Comparison of ENCODE assay signal across 25 cellular contexts in the genomic region with DNA sequence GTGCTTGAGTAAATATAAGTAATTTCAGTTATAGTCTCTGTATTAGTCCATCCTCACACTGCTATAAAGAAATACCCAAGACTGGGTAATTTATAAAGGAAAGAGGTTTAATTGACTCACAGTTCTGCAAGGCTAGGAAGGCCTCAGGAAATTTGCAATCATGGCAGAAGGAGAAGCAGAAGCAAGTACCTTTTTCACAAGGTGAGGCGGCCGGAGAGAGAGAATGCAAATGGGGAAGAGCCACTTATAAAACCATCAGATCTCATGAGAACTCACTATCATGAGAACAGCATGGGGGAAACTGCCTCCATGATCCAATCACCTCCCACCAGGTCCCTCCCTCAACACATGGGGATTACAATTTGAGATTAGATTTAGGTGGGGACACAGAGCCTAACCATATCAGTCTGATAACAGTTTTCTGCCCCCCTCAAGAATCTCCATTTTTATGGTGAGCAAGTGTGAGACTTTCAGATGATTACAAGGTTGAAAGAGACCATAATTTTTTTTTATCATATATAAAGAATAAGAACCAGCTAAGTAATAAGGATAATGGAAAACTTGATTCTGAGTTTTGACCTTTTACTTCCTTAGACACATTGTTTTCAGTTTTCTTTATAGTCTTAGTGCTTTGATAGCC. TPM values are rescaled to one million over a fixed set of nuclear protein-coding genes. Genes with fewer than 3 reads are reported as not detected.
DNase-seq lines count a peak whose midpoint lies in the region; ATAC-seq and TF ChIP-seq lines count a peak whose summit lies in the region.
"Had no signal": no experiment of that assay in that cellular context is flagged by ENCODE, and none has a peak within 500 bp of the region (broad histone marks: within the 10 kb centered on the region; RNA-seq: fewer than 3 reads in every experiment).

No MANE protein-coding gene starts in this region.

- H3K4me1 ChIP-seq in endodermal cell (ENCODE audit: control insufficient read depth, insufficient read depth, low read length) (no peaks in the 10 kb centered on the region), right lobe of liver (peaks cover 0 to 7% (median 0%) of the 10 kb centered on the region in 4 donors)
- H3K4me1 ChIP-seq: prostate gland had no signal

- TF ChIP-seq CTCF in endodermal cell (conservative IDR thresholded peaks at IDR 0.05), result no peak
- TF ChIP-seq CTCF in right lobe of liver (IDR thresholded peaks at IDR 0.05), result no peak

- peaks cover 45% of the 10 kb centered on the region for H3K36me3 Mint-ChIP-seq in activated T-cell treated with anti-CD3 and anti-CD28 coated beads, Interleukin-2, amount 50 U/mL, for 24 hours (ENCODE audit: low read depth)
- H3K36me3 Mint-ChIP-seq in endodermal cell (ENCODE audit: low read depth), result peaks cover 8% of the 10 kb centered on the region
- peaks cover 43% of the 10 kb centered on the region for H3K36me3 Mint-ChIP-seq in stimulated activated naive CD8-positive, alpha-beta T cell treated with anti-CD3 and anti-CD28 coated beads, Interleukin-15, Interleukin-2, amounts not matched to agents 100 ng/mL and 50 ng/mL, for 24 hours (ENCODE audit: low read depth)

- no peak overlapping the region for H3K9ac ChIP-seq in endodermal cell (ENCODE audit: extremely low read depth, low read length, poor library complexity, severe bottlenecking)

- DNase-seq in activated T-cell treated with anti-CD3 and anti-CD28 coated beads, Interleukin-2, amount 50 U/mL, for 24 hours, result no peak
- no peak for DNase-seq in activated T-cell treated with anti-CD3 and anti-CD28 coated beads, Interleukin-2, amount 50 U/mL, for 48 hours
- DNase-seq in OCI-M1 (lab: John Stamatoyannopoulos, UW), result peak; percentile 28
- DNase-seq in endodermal cell, result peak; percentile 53
- DNase-seq in right lobe of liver, result no peak
- DNase-seq in iPS-NIHi7 (ENCODE audit: extremely low spot score), result no peak
- no peak for DNase-seq in left cardiac atrium
- DNase-seq: activated CD4-positive, alpha-beta T cell treated with anti-CD3 and anti-CD28 coated beads, Interleukin-2, amount 50 U/mL, for 48 hours; activated naive CD4-positive, alpha-beta T cell treated with anti-CD3 and anti-CD28 coated beads, Interleukin-2, amount 50 U/mL, for 16 hours; BE2C; cerebellar nuclear complex; COR-L47; IMR-90; kidney glomerular epithelial cell; NCI-H2081 treated with DMSO at 0.1 percent for 48 hours; NCI-H774 had no signal

- H3K4me1 Mint-ChIP-seq in activated T-cell treated with anti-CD3 and anti-CD28 coated beads, Interleukin-2, amount 50 U/mL, for 24 hours (ENCODE audit: low read depth), result peaks cover 85% of the 10 kb centered on the region
- H3K4me1 Mint-ChIP-seq in endodermal cell, result peaks cover 57% of the 10 kb centered on the region
- H3K4me1 Mint-ChIP-seq in stimulated activated naive CD8-positive, alpha-beta T cell treated with anti-CD3 and anti-CD28 coated beads, Interleukin-15, Interleukin-2, amounts not matched to agents 100 ng/mL and 50 ng/mL, for 24 hours (ENCODE audit: low read depth), result peaks cover 95% of the 10 kb centered on the region

- ATAC-seq in right lobe of liver (no peak), left cardiac atrium (no peak)
- ATAC-seq: HCT116, Right ventricle myocardium inferior had no signal

- H3K27me3 ChIP-seq in endodermal cell (ENCODE audit: control insufficient read depth, insufficient read depth, low read length, poor library complexity, severe bottlenecking), result no peaks in the 10 kb centered on the region
- H3K27me3 ChIP-seq in right lobe of liver, result no peaks in the 10 kb centered on the region
- H3K27me3 ChIP-seq: BE2C had no signal

- no peak for TF ChIP-seq POLR2A in right lobe of liver (IDR thresholded peaks at IDR 0.05)

- no peaks in the 10 kb centered on the region for H3K27me3 Mint-ChIP-seq in activated T-cell treated with anti-CD3 and anti-CD28 coated beads, Interleukin-2, amount 50 U/mL, for 24 hours
- H3K27me3 Mint-ChIP-seq in endodermal cell (ENCODE audit: insufficient read depth), result no peaks in the 10 kb centered on the region
- H3K27me3 Mint-ChIP-seq in stimulated activated naive CD8-positive, alpha-beta T cell treated with anti-CD3 and anti-CD28 coated beads, Interleukin-15, Interleukin-2, amounts not matched to agents 100 ng/mL and 50 ng/mL, for 24 hours, result no peaks in the 10 kb centered on the region
- H3K27me3 Mint-ChIP-seq: type B pancreatic cell had no signal

- no peaks in the 10 kb centered on the region for H3K36me3 ChIP-seq in endodermal cell (ENCODE audit: control insufficient read depth, insufficient read depth, low read length)
- H3K36me3 ChIP-seq in right lobe of liver, result no peaks in the 10 kb centered on the region
- H3K36me3 ChIP-seq: BE2C, prostate gland had no signal

- H3K4me3 Mint-ChIP-seq in activated T-cell treated with anti-CD3 and anti-CD28 coated beads, Interleukin-2, amount 50 U/mL, for 24 hours, result no peak overlapping the region
- no peak overlapping the region for H3K4me3 Mint-ChIP-seq in endodermal cell
- H3K4me3 Mint-ChIP-seq in stimulated activated naive CD8-positive, alpha-beta T cell treated with anti-CD3 and anti-CD28 coated beads, Interleukin-15, Interleukin-2, amounts not matched to agents 100 ng/mL and 50 ng/mL, for 24 hours, result peak overlapping the region; percentile 55
- H3K4me3 Mint-ChIP-seq: T-helper 2 cell treated with Interferon-gamma antibody and Interleukin-4, amounts not matched to agents 5 μg/mL and 100 μg/mL, for 36 hours; type B pancreatic cell had no signal

- H3K4me3 ChIP-seq in endodermal cell (ENCODE audit: low read length) (peak overlapping the region; percentile 32), right lobe of liver (no peak overlapping the region)
- H3K4me3 ChIP-seq: lung, prostate gland had no signal

- WGBS in endodermal cell (ENCODE audit: insufficient coverage in 1 of 2, insufficient read length in 1 of 2), 2 experiments, result 46 to 83% methylated on average over 2 of the region's 2 CpGs
- WGBS in right lobe of liver (ENCODE audit: insufficient coverage, low coverage, low lambda C conversion rate, missing lambda C conversion rate), result 80% methylated on average over 1 of the region's 2 CpGs

- peaks cover 6% of the 10 kb centered on the region for H3K9me3 Mint-ChIP-seq in activated T-cell treated with anti-CD3 and anti-CD28 coated beads, Interleukin-2, amount 50 U/mL, for 24 hours
- peaks cover 4% of the 10 kb centered on the region for H3K9me3 Mint-ChIP-seq in endodermal cell
- H3K9me3 Mint-ChIP-seq in stimulated activated naive CD8-positive, alpha-beta T cell treated with anti-CD3 and anti-CD28 coated beads, Interleukin-15, Interleukin-2, amounts not matched to agents 100 ng/mL and 50 ng/mL, for 24 hours, result peaks cover 7% of the 10 kb centered on the region
- H3K9me3 Mint-ChIP-seq: T-helper 2 cell treated with Interferon-gamma antibody and Interleukin-4, amounts not matched to agents 5 μg/mL and 100 μg/mL, for 36 hours; type B pancreatic cell had no signal

- no peak overlapping the region for H3K27ac ChIP-seq in endodermal cell (ENCODE audit: low read depth, low read length)
- H3K27ac ChIP-seq in right lobe of liver, result no peak overlapping the region
- H3K27ac ChIP-seq: epithelial cell of prostate, prostate gland, VCaP had no signal

- peak overlapping the region; percentile 85 for H3K27ac Mint-ChIP-seq in activated T-cell treated with anti-CD3 and anti-CD28 coated beads, Interleukin-2, amount 50 U/mL, for 24 hours
- H3K27ac Mint-ChIP-seq in endodermal cell, result no peak overlapping the region
- H3K27ac Mint-ChIP-seq in stimulated activated naive CD8-positive, alpha-beta T cell treated with anti-CD3 and anti-CD28 coated beads, Interleukin-15, Interleukin-2, amounts not matched to agents 100 ng/mL and 50 ng/mL, for 24 hours, result peak overlapping the region; percentile 91
- H3K27ac Mint-ChIP-seq: T-helper 2 cell treated with Interferon-gamma antibody and Interleukin-4, amounts not matched to agents 5 μg/mL and 100 μg/mL, for 36 hours; type B pancreatic cell had no signal

- H3K9me3 ChIP-seq in endodermal cell (ENCODE audit: control insufficient read depth, low read length) (peaks cover 5% of the 10 kb centered on the region), right lobe of liver (no peaks in the 10 kb centered on the region)
- H3K9me3 ChIP-seq: BE2C, prostate gland had no signal

- intact Hi-C loops in right lobe of liver (cut with DNase I) (no loop called here), left cardiac atrium (cut with DNase I) (no loop called here)

RNA-seq across cellular contexts. Expression of a gene that starts 35.6 kb away (rescaled TPM):
- 10 to 100 TPM; 35.8 to 37.3 TPM for total RNA-seq in endodermal cell
- polyA plus RNA-seq in endodermal cell (2013, experiment 1 of 2), result 22.4 TPM
- 22.4 TPM for polyA plus RNA-seq in endodermal cell (2013, experiment 2 of 2)
- 10 to 100 TPM in 4 of 6 experiments, 1 to 10 TPM in 2; 8.6 to 19.0 (median 11.6) TPM for total RNA-seq in right lobe of liver
- 10 to 100 TPM; 16.0 to 18.6 TPM for total RNA-seq in left cardiac atrium

Comparison
In these comparisons a context has a peak if more than half of its experiments do, and no peak if none do; other contexts are left out.
1. DNase-seq: peak in OCI-M1 (single experiment) and endodermal cell (single experiment); none in activated T-cell treated with anti-CD3 and anti-CD28 coated beads, Interleukin-2, amount 50 U/mL, for 24 hours (single experiment), activated T-cell treated with anti-CD3 and anti-CD28 coated beads, Interleukin-2, amount 50 U/mL, for 48 hours (0 of 2), right lobe of liver (0 of 3), iPS-NIHi7 (single experiment) and left cardiac atrium (single experiment).